Comparison of ENCODE assay signal across 8 cellular contexts in genomic region chr1:6554907-6555778, GRCh38. TPM values are rescaled to one million over a fixed set of nuclear protein-coding genes. Genes with fewer than 3 reads are reported as not detected.
DNase-seq lines count a peak whose midpoint lies in the region; ATAC-seq, FAIRE-seq and TF ChIP-seq lines count a peak whose summit lies in the region.

TAS1R1 (plus strand) TSS chr1:6555307; CDS start chr1:6555374, 67 bp downstream.

- peaks cover 3% of the 10 kb centered on the region for H3K36me3 Mint-ChIP-seq in memory B cell
- peaks cover 3% of the 10 kb centered on the region for H3K36me3 Mint-ChIP-seq in type B pancreatic cell

- no peaks in the 10 kb centered on the region for H3K27me3 ChIP-seq in colonic mucosa

- FAIRE-seq in frontal cortex (lab: Jason Lieb, UNC) = no peak

- H3K27me3 Mint-ChIP-seq in memory B cell = no peaks in the 10 kb centered on the region
- H3K27me3 Mint-ChIP-seq in type B pancreatic cell = no peaks in the 10 kb centered on the region

- peak within 1 kb of the TSS; percentile 83 for H3K4me3 Mint-ChIP-seq in memory B cell
- H3K4me3 Mint-ChIP-seq in type B pancreatic cell = peak within 1 kb of the TSS; percentile 80

- H3K9me3 Mint-ChIP-seq in memory B cell (no peaks in the 10 kb centered on the region), type B pancreatic cell (no peaks in the 10 kb centered on the region)

- DNase-seq in AG09319 (ENCODE audit: extremely low read depth, low read depth) (peak; percentile 27), LNCaP clone FGC (ENCODE audit: low read depth) (peak; percentile 19), colonic mucosa (no peak), memory B cell (ENCODE audit: low spot score in 2 of 2) (no peak), type B pancreatic cell (ENCODE audit: extremely low spot score, unreplicated experiment) (no peak), frontal cortex (ENCODE audit: low spot score in 2 of 2) (no peak), glomerular visceral epithelial cell (ENCODE audit: extremely low spot score) (no peak)

- no peaks in the 10 kb centered on the region for H3K36me3 ChIP-seq in colonic mucosa

- H3K4me3 ChIP-seq in LNCaP clone FGC (ENCODE audit: low read depth, low read length) (peak within 1 kb of the TSS; percentile 88), colonic mucosa (peak within 1 kb of the TSS; percentile 100)

- H3K9ac ChIP-seq in colonic mucosa (ENCODE audit: low read depth in 2 of 2, low read length in 2 of 2) = peak within 1 kb of the TSS; percentile 90 to 98

- H3K27ac Mint-ChIP-seq in memory B cell = peak within 1 kb of the TSS; percentile 82
- peak within 1 kb of the TSS; percentile 39 for H3K27ac Mint-ChIP-seq in type B pancreatic cell

- H3K4me1 ChIP-seq in colonic mucosa = peaks cover 3% of the 10 kb centered on the region

- TF ChIP-seq CTCF in AG09319 (IDR thresholded peaks at IDR 0.05; ENCODE audit: low read depth, low read length) (no peak), LNCaP clone FGC (IDR thresholded peaks at IDR 0.05; ENCODE audit: control insufficient read depth, extremely low read depth, insufficient read depth) (no peak), colonic mucosa (IDR thresholded peaks at IDR 0.05) (no peak), type B pancreatic cell (conservative IDR thresholded peaks at IDR 0.05) (no peak)

- ATAC-seq in memory B cell (ENCODE audit: low read depth) (no peak), HG03175 (IDR thresholded peaks at IDR 0.05; ENCODE audit: unreplicated experiment) (no peak)

- no peaks in the 10 kb centered on the region for H3K9me3 ChIP-seq in colonic mucosa

- intact Hi-C loops in colonic mucosa (cut with DNase I) = loop anchor here (10.0 kb wide), 1 partner anchor 80 kb away; no protein-coding TSS in a partner anchor

- H3K4me1 Mint-ChIP-seq in memory B cell = peaks cover 12% of the 10 kb centered on the region
- peaks cover 4% of the 10 kb centered on the region for H3K4me1 Mint-ChIP-seq in type B pancreatic cell (ENCODE audit: unreplicated experiment)

- H3K27ac ChIP-seq in colonic mucosa = peak within 1 kb of the TSS; percentile 36

RNA-seq across cellular contexts. Expression of gene TAS1R1, which starts in this region (rescaled TPM):
- total RNA-seq in colonic mucosa (not detected), type B pancreatic cell (ENCODE audit: low replicate concordance) (not detected in 2 replicates), frontal cortex (not detected)

Comparison
In these comparisons a context has a peak if more than half of its experiments do, and no peak if none do; other contexts are left out.
1. DNase-seq: peak in AG09319 (single experiment) and LNCaP clone FGC (single experiment); none in colonic mucosa (single experiment), memory B cell (0 of 2), type B pancreatic cell (single experiment), frontal cortex (0 of 2) and glomerular visceral epithelial cell (single experiment).